12 cellular contexts compared by ENCODE assay signal in the genomic region with DNA sequence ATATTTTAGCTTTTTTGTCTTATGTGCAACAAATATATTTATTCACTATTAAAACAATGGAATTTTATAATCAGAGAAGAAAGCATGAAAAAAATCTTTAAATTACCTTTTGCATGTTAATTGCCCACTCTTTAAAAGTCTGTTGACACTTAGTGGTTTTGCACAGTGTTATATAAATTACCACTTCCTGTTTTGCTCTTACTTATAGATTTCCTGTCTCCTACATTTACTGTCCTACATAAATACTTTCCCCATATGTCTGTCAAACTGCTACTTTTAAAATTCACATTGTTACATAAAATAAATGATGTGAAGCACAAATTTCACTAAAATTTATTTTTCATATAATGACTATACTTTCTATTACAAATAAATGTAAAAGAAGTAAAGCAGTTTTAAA.
DNase-seq lines count a peak whose midpoint lies in the region; ATAC-seq and TF ChIP-seq lines count a peak whose summit lies in the region.
"Had no signal": no experiment of that assay in that cellular context is flagged by ENCODE, and none has a peak within 500 bp of the region (broad histone marks: within the 10 kb centered on the region; RNA-seq: fewer than 3 reads in every experiment).

No MANE protein-coding gene starts in this region.

- intact Hi-C loops in A673 (cut with micrococcal nuclease; ENCODE audit: unreplicated experiment) (no loop called here), lower leg skin (cut with DNase I; ENCODE audit: low total_unique reads) (no loop called here)

- ATAC-seq in GM19372 (IDR thresholded peaks at IDR 0.05; ENCODE audit: low read depth, unreplicated experiment) (peak; percentile 49), HG03045 (IDR thresholded peaks at IDR 0.05; ENCODE audit: unreplicated experiment) (peak; percentile 54)
- ATAC-seq: heart left ventricle, HepG2 had no signal

- peaks cover 18% of the 10 kb centered on the region for H3K4me1 ChIP-seq in A673 (ENCODE audit: insufficient read depth, low read length, poor library complexity, severe bottlenecking)
- H3K4me1 ChIP-seq: heart left ventricle, thyroid gland had no signal

- no TSS peak for BruUV-seq in A673 (replicated peaks; lab: Mats Ljungman, UMichigan)

- H3K27me3 ChIP-seq in A673 (replicated peaks; ENCODE audit: insufficient read depth, low read depth, low read length, poor library complexity): no peaks in the 10 kb centered on the region
- H3K27me3 ChIP-seq: heart left ventricle, thyroid gland had no signal

- H3K9me3 ChIP-seq in A673 (ENCODE audit: low read depth, low read length, poor library complexity, severe bottlenecking): no peaks in the 10 kb centered on the region
- H3K9me3 ChIP-seq: heart left ventricle, thyroid gland had no signal

- H3K27ac ChIP-seq in A673 (ENCODE audit: low read depth, low read length, poor library complexity, severe bottlenecking): no peak overlapping the region
- H3K27ac ChIP-seq: heart left ventricle, thyroid gland had no signal

- no peaks in the 10 kb centered on the region for H3K36me3 ChIP-seq in A673 (ENCODE audit: insufficient read depth, low read length, poor library complexity, severe bottlenecking)
- H3K36me3 ChIP-seq: heart left ventricle, thyroid gland had no signal

- TF ChIP-seq POLR2A in lower leg skin (IDR thresholded peaks at IDR 0.05): no peak

- peak; percentile 40 for DNase-seq in A673 (ENCODE audit: low spot score)
- peak; percentile 2 for DNase-seq in NCI-H69 (lab: John Stamatoyannopoulos, UW)
- DNase-seq in NCI-H1048 (lab: John Stamatoyannopoulos, UW): no peak
- no peak for DNase-seq in foreskin fibroblast
- no peak for DNase-seq in lower leg skin (ENCODE audit: low spot score in 2 of 2)
- no peak for DNase-seq in stimulated activated CD4-positive, alpha-beta T cell treated with anti-CD3 and anti-CD28 coated beads, Interleukin-4, amount 100 ng/mL, for 1 hour
- DNase-seq: heart left ventricle, RPMI8226, thyroid gland had no signal

- TF ChIP-seq CTCF in A673 (conservative IDR thresholded peaks at IDR 0.05; ENCODE audit: low read depth, low read length): no peak
- TF ChIP-seq CTCF in foreskin fibroblast (IDR thresholded peaks at IDR 0.05; ENCODE audit: low read depth, low read length): no peak
- no peak for TF ChIP-seq CTCF in lower leg skin (IDR thresholded peaks at IDR 0.05)

- H3K4me3 ChIP-seq in A673 (ENCODE audit: low read depth, low read length, poor library complexity, severe bottlenecking): no peak overlapping the region
- no peak overlapping the region for H3K4me3 ChIP-seq in foreskin fibroblast (ENCODE audit: low read depth in 1 of 2, low read length in 2 of 2)
- H3K4me3 ChIP-seq in lower leg skin (ENCODE audit: low read depth, poor library complexity, severe bottlenecking): no peak overlapping the region
- H3K4me3 ChIP-seq: heart left ventricle, thyroid gland had no signal

- CTCF ChIA-PET in A673 (lab: Charles Lee): no interaction called here

- POLR2A ChIA-PET in A673 (lab: Charles Lee; ENCODE audit: low non-redundant PET): no interaction called here

Comparison
In these comparisons a context has a peak if more than half of its experiments do, and no peak if none do; other contexts are left out.
1. DNase-seq: peak in A673 (single experiment) and NCI-H69 (single experiment); none in NCI-H1048 (single experiment), foreskin fibroblast (0 of 2), lower leg skin (0 of 2) and stimulated activated CD4-positive, alpha-beta T cell treated with anti-CD3 and anti-CD28 coated beads, Interleukin-4, amount 100 ng/mL, for 1 hour (single experiment).